In the genomic region with DNA sequence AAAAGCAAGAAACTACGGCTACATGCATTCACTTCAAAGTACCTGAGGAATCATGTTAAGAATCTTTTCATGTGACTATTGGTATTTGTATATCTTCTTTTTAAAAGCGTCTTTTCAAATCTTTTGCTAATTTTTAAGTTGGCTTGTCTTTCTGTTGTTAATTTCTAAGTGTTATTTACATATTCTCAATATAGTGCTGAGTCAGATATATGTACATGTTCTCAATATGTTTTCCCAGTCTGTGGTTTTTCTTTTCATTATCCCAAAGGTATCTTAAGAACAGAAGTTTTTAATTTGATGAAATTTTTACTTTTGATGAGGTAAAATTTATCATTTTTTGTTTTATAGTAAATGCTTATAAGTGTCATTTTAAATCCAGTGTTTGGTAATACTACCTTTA, we compare ENCODE assay signal across 19 cellular contexts.
"Had no signal": no experiment of that assay in that cellular context is flagged by ENCODE, and none has a peak within 500 bp of the region (broad histone marks: within the 10 kb centered on the region; RNA-seq: fewer than 3 reads in every experiment).

No MANE protein-coding gene starts in this region.

- H3K4me1 ChIP-seq: foreskin keratinocyte, testis had no signal

- ATAC-seq: effector memory CD8-positive, alpha-beta T cell; foreskin keratinocyte; left lobe of liver; mucosa of descending colon; natural killer cell; right cardiac atrium; stimulated activated memory B cell treated with anti-CD40 and anti-IgM and Interleukin-4, amounts not matched to agents 10 μg/mL and 1 μg/mL and 100 μg/mL, for 72 hours had no signal

- H2AFZ ChIP-seq: hepatocyte had no signal

- H3K27me3 ChIP-seq: foreskin keratinocyte, hepatocyte, spleen, testis had no signal

- FAIRE-seq: colon had no signal

- H3K4me3 ChIP-seq: hepatocyte, mucosa of descending colon, spleen, testis had no signal

- H3K9me3 ChIP-seq: testis had no signal

- DNase-seq: cerebellar nuclear complex; effector memory CD8-positive, alpha-beta T cell; foreskin keratinocyte; head of caudate nucleus; kidney glomerular epithelial cell; mammary epithelial cell; mucosa of descending colon; natural killer cell; right cardiac atrium; spleen; stimulated activated CD4-positive, alpha-beta T cell treated with anti-CD3 and anti-CD28 coated beads, Interleukin-15, amount 100 ng/mL, for 24 hours; stimulated activated CD4-positive, alpha-beta T cell treated with anti-CD3 and anti-CD28 coated beads, Interleukin-1b, Interleukin-23, amount 100 ng/mL, for 48 hours; stimulated activated CD4-positive, alpha-beta T cell treated with anti-CD3 and anti-CD28 coated beads, Interleukin-4, amount 100 ng/mL, for 24 hours; testis; trophoblast cell had no signal

- H3K27ac ChIP-seq: foreskin keratinocyte, hepatocyte, spleen, testis had no signal

- H3K4me2 ChIP-seq: hepatocyte had no signal
